8 cellular contexts compared by ENCODE assay signal in genomic region chr12:121223283-121223946, GRCh38. TPM values are rescaled to one million over a fixed set of nuclear protein-coding genes. Genes with fewer than 3 reads are reported as not detected.
A peak's percentile ranks its signal among the peaks of the same experiment; 100 is the strongest.
DNase-seq lines count a peak whose midpoint lies in the region; ATAC-seq and TF ChIP-seq lines count a peak whose summit lies in the region.

No MANE protein-coding gene starts in this region.

- H3K9ac ChIP-seq in HCT116 (ENCODE audit: low read length) = no peak overlapping the region

- DNase-seq in AG10803 (ENCODE audit: low read depth) (no peak), HCT116 (ENCODE audit: low read depth, low spot score) (no peak), hepatocyte (ENCODE audit: low spot score) (no peak), NCI-H187 (lab: John Stamatoyannopoulos, UW) (no peak), GM19240 (ENCODE audit: insufficient read length, low spot score) (no peak), NOMO-1 treated with dmso at 0.1 percent for 144 hours (lab: John Stamatoyannopoulos, UW; ENCODE audit: unreplicated experiment) (no peak)
- peak; percentile 43 to 52 for DNase-seq in activated CD4-positive, alpha-beta T cell treated with anti-CD3 and anti-CD28 coated beads, Interleukin-2, amount 50 U/mL, for 48 hours

- ATAC-seq in HCT116 = peak; percentile 90
- ATAC-seq in HG03039 (IDR thresholded peaks at IDR 0.05; ENCODE audit: unreplicated experiment) = no peak

- TF ChIP-seq CTCF in AG10803 (conservative IDR thresholded peaks at IDR 0.05; ENCODE audit: low read length) (0 out of 2 replicates have a peak, but pooled peaks have one; percentile 12), HCT116 (IDR thresholded peaks at IDR 0.05 in 2 of 3, conservative IDR thresholded peaks at IDR 0.05 in 1 of 3; ENCODE audit: borderline replicate concordance in 1 of 3, insufficient read depth in 1 of 3, low read depth in 2 of 3, low read length in 2 of 3) (peak; percentile 34 to 58 (median 51); a peak in 5 of 6 replicates), hepatocyte (IDR thresholded peaks at IDR 0.05; ENCODE audit: poor library complexity) (peak; percentile 20)

- no peak overlapping the region for H3K4me2 ChIP-seq in HCT116 (ENCODE audit: low read length)
- H3K4me2 ChIP-seq in hepatocyte = no peak overlapping the region

- H3K4me1 ChIP-seq in HCT116 (ENCODE audit: control insufficient read depth in 1 of 2, insufficient read depth in 2 of 2, low read length in 2 of 2) = no peaks in the 10 kb centered on the region
- peaks cover 11% of the 10 kb centered on the region for H3K4me1 ChIP-seq in hepatocyte (ENCODE audit: insufficient read depth)

- POLR2A ChIA-PET in HCT116 (lab: Charles Lee) = no interaction called here

- H3K27me3 ChIP-seq in HCT116 (ENCODE audit: insufficient read depth, low read length) = no peaks in the 10 kb centered on the region
- H3K27me3 ChIP-seq in hepatocyte = no peaks in the 10 kb centered on the region

- TF ChIP-seq RAD21 in HCT116 (IDR thresholded peaks at IDR 0.05; ENCODE audit: low read depth) = peak; percentile 70

- H4K20me1 ChIP-seq in HCT116 (ENCODE audit: insufficient read depth) = no peaks in the 10 kb centered on the region
- H4K20me1 ChIP-seq in hepatocyte (ENCODE audit: insufficient read depth, poor library complexity, severe bottlenecking) = no peaks in the 10 kb centered on the region

- 90% methylated on average over 15 of the region's 15 CpGs for WGBS in hepatocyte (ENCODE audit: low lambda C conversion rate, missing lambda C conversion rate)

- H3K79me2 ChIP-seq in HCT116 (ENCODE audit: insufficient read depth, low read length) = no peaks in the 10 kb centered on the region
- peaks cover 7% of the 10 kb centered on the region for H3K79me2 ChIP-seq in hepatocyte

- no peak overlapping the region for H2AFZ ChIP-seq in HCT116 (ENCODE audit: low read depth, low read length, poor library complexity, severe bottlenecking)
- H2AFZ ChIP-seq in hepatocyte = no peak overlapping the region

- no peaks in the 10 kb centered on the region for H3K9me3 ChIP-seq in HCT116 (ENCODE audit: control insufficient read depth in 1 of 2, insufficient read depth in 1 of 2, low read depth in 1 of 2, low read length in 2 of 2)
- no peaks in the 10 kb centered on the region for H3K9me3 ChIP-seq in hepatocyte (ENCODE audit: low read depth)

- RAD21 ChIA-PET in HCT116 (lab: Charles Lee; ENCODE audit: low non-redundant PET in 1 of 2, low total read pairs in 2 of 2, uncharacterized antibody in 2 of 2, unreplicated experiment in 2 of 2) = no interaction called here

- TF ChIP-seq POLR2A in HCT116 (IDR thresholded peaks at IDR 0.05; ENCODE audit: borderline replicate concordance, extremely low read depth, insufficient read depth, insufficient read length) = no peak

- no peaks in the 10 kb centered on the region for H3K9me2 ChIP-seq in HCT116 (ENCODE audit: insufficient read depth)
- no peaks in the 10 kb centered on the region for H3K9me2 ChIP-seq in hepatocyte (replicated peaks; ENCODE audit: insufficient read depth)

- CTCF ChIA-PET in HCT116 (lab: Charles Lee) = interaction anchor here (1.1 kb wide), 1 partner anchor 8 kb away, joined by 3 read pairs; no protein-coding TSS in a partner anchor

- H3K4me3 ChIP-seq in AG10803 (ENCODE audit: low read length) = no peak overlapping the region
- no peak overlapping the region for H3K4me3 ChIP-seq in HCT116 (replicated peaks in 1 of 2; ENCODE audit: low read depth in 1 of 2, low read length in 2 of 2)
- H3K4me3 ChIP-seq in hepatocyte = no peak overlapping the region

- intact Hi-C loops in HCT116 (cut with micrococcal nuclease) = loop anchor here (1.0 kb wide), 1 partner anchor 163 kb away; no protein-coding TSS in a partner anchor

- BruUV-seq in HCT116 (replicated peaks; lab: Mats Ljungman, UMichigan) = no TSS peak

- H3K27ac ChIP-seq in HCT116 (ENCODE audit: low read depth, low read length) = no peak overlapping the region
- no peak overlapping the region for H3K27ac ChIP-seq in hepatocyte

- H3K36me3 ChIP-seq in HCT116 (ENCODE audit: control insufficient read depth in 1 of 2, insufficient read depth in 2 of 2, low read length in 2 of 2) = no peaks in the 10 kb centered on the region
- H3K36me3 ChIP-seq in hepatocyte (replicated peaks; ENCODE audit: insufficient read depth, low read depth) = no peaks in the 10 kb centered on the region

TF ChIP-seq in HCT116, 20 proteins besides CTCF, POLR2A, EP300 and RAD21:
- TF ChIP-seq ZFX (IDR thresholded peaks at IDR 0.05) (no peak), ELF1 (IDR thresholded peaks at IDR 0.05; ENCODE audit: borderline replicate concordance, low read depth) (no peak), CBX3 (IDR thresholded peaks at IDR 0.05; ENCODE audit: low read depth) (no peak), POLR2AphosphoS5 (IDR thresholded peaks at IDR 0.05; ENCODE audit: low read depth, low read length) (no peak), MAX (IDR thresholded peaks at IDR 0.05) (no peak)

RNA-seq across cellular contexts. Expression of gene P2RX4, which starts 13.5 kb away (rescaled TPM):
- total RNA-seq in HCT116 (2021; ENCODE audit: unreplicated experiment) = 17.1 TPM
- 42.2 and 54.7 TPM in 2 replicates for polyA plus RNA-seq in HCT116 (2012)
- 81.8 and 114 TPM in 2 replicates for total RNA-seq in hepatocyte
- 68.1 and 94.6 TPM in 2 replicates for polyA plus RNA-seq in hepatocyte

Comparison
In these comparisons a context has a peak if more than half of its experiments do, and no peak if none do; other contexts are left out.
1. DNase-seq: peak in activated CD4-positive, alpha-beta T cell treated with anti-CD3 and anti-CD28 coated beads, Interleukin-2, amount 50 U/mL, for 48 hours (2 of 2); none in AG10803 (single experiment), HCT116 (single experiment), hepatocyte (single experiment), NCI-H187 (0 of 2), GM19240 (single experiment) and NOMO-1 treated with dmso at 0.1 percent for 144 hours (single experiment).
2. Peak in every context shown above with its lines, with median percentiles within 50 percentile points of each other: CTCF ChIP-seq.